In the genomic region with DNA sequence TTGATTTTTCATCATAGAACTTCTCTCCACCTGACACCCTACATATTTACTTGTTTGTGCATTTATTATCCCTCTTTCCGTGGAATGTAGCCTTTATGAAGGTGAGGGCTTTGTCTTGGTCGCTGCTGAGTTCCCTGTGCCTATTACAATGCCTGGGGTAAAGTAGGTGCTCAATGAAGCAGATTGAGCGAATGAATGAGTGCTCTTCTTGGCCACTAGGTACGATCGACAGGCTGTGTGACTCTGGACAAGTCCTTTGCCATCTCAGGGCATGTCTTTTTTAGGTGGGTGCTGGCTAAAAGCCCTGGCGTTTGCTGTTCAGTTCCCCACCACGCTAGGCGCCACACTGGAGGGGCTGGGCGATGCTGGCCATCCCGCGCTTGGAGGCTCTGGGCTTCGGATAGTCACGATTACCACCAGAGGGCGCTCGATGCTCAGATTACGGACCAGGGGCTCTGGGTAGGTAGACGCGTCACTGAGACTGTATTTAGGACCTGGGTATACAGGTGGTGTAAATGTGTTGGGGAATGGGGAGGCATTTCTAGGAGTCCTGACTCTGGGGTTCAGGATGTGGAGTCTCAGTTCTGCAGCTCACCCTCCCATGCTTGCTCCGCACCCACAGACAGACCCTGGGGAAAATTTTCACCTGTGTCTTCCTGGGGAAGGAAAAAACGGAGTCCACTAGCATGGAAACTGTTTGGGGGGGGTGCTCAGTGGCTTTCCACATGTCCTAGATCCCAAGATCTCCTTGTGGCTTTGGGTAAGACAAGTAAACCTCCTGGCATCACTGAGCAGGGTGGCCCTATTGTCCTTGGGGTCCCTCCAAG, we compare ENCODE assay signal across 8 cellular contexts.
DNase-seq lines count a peak whose midpoint lies in the region; ATAC-seq and TF ChIP-seq lines count a peak whose summit lies in the region.

No MANE protein-coding gene starts in this region.

- BruUV-seq in MCF 10A (replicated peaks; lab: Mats Ljungman, UMichigan): no TSS peak

- no peaks in the 10 kb centered on the region for H3K9me3 ChIP-seq in WERI-Rb-1 (ENCODE audit: severe bottlenecking)

- no peaks in the 10 kb centered on the region for H3K36me3 ChIP-seq in WERI-Rb-1
- no peaks in the 10 kb centered on the region for H3K36me3 ChIP-seq in kidney epithelial cell (ENCODE audit: control insufficient read depth, insufficient read depth, low read length)

- ATAC-seq in GM21786 (IDR thresholded peaks at IDR 0.05; ENCODE audit: unreplicated experiment): no peak

- H3K36me3 Mint-ChIP-seq in MCF 10A (ENCODE audit: insufficient read depth, unreplicated experiment): no peaks in the 10 kb centered on the region

- POLR2A ChIA-PET in MCF 10A (lab: Yijun Ruan, JAX): no interaction called here

- H3K4me3 ChIP-seq in WERI-Rb-1 (ENCODE audit: low read depth, low read length) (no peak overlapping the region), kidney epithelial cell (ENCODE audit: low read depth, low read length) (no peak overlapping the region)

- intact Hi-C loops in MCF 10A (cut with micrococcal nuclease): loop anchor here (1.0 to 5.0 kb wide), 2 partner anchors 878 to 1128 kb away; no protein-coding TSS in a partner anchor

- H3K4me1 Mint-ChIP-seq in MCF 10A (ENCODE audit: insufficient read depth, unreplicated experiment): no peaks in the 10 kb centered on the region

- H3K9me3 Mint-ChIP-seq in MCF 10A (ENCODE audit: unreplicated experiment): no peaks in the 10 kb centered on the region

- H3K27ac Mint-ChIP-seq in MCF 10A (ENCODE audit: low read depth, unreplicated experiment): no peak overlapping the region

- H3K27me3 Mint-ChIP-seq in MCF 10A (ENCODE audit: insufficient read depth, unreplicated experiment): peaks cover 73% of the 10 kb centered on the region

- no peak overlapping the region for H3K4me3 Mint-ChIP-seq in MCF 10A (ENCODE audit: unreplicated experiment)

- H3K27me3 ChIP-seq in WERI-Rb-1 (ENCODE audit: insufficient read depth, low read depth, severe bottlenecking) (no peaks in the 10 kb centered on the region), kidney epithelial cell (ENCODE audit: control insufficient read depth, insufficient read depth, low read length) (peaks cover 11% of the 10 kb centered on the region)

- CTCF ChIA-PET in MCF 10A (lab: Yijun Ruan, JAX): interaction anchor here (0.6 to 2.1 kb wide), 18 partner anchors 10 to 886 kb away, joined by 3 to 8 read pairs (median 4); no protein-coding TSS in a partner anchor

- TF ChIP-seq CTCF in WERI-Rb-1 (IDR thresholded peaks at IDR 0.05; ENCODE audit: low read depth, low read length): peak; percentile 82
- TF ChIP-seq CTCF in MCF 10A (IDR thresholded peaks at IDR 0.05; ENCODE audit: unreplicated experiment): peak; percentile 81
- TF ChIP-seq CTCF in kidney epithelial cell (IDR thresholded peaks at IDR 0.05; ENCODE audit: insufficient read depth, low read length, poor library complexity, severe bottlenecking): peak; percentile 60

- peak; percentile 57 for DNase-seq in activated gamma-delta T cell treated with Interleukin-2 at 50 U/mL for 16 hours
- DNase-seq in activated gamma-delta T cell (lab: John Stamatoyannopoulos, UW): no peak
- DNase-seq in NCI-H2107 treated with DMSO at 0.1 percent for 48 hours (lab: John Stamatoyannopoulos, UW; ENCODE audit: unreplicated experiment): peak; percentile 47
- DNase-seq in WERI-Rb-1: peak; percentile 89
- peak; percentile 83 for DNase-seq in MCF 10A (ENCODE audit: unreplicated experiment)
- peak; percentile 1 for DNase-seq in kidney epithelial cell (ENCODE audit: low read depth)
- DNase-seq in stimulated activated CD4-positive, alpha-beta T cell treated with anti-CD3 and anti-CD28 coated beads, Interleukin-1b, Interleukin-23, amount 100 ng/mL, for 48 hours: peak; percentile 73

- no peak overlapping the region for H3K27ac ChIP-seq in WERI-Rb-1
